8 cellular contexts compared by ENCODE assay signal in genomic region chr2:70340921-70341765, GRCh38.
DNase-seq lines count a peak whose midpoint lies in the region; ATAC-seq and TF ChIP-seq lines count a peak whose summit lies in the region.

No MANE protein-coding gene starts in this region.

- in situ Hi-C loops in T47D (cut with HindIII; ENCODE audit: low pct_unique_long_range_greater_than_20kb, low sequenced_read_pairs): no loop called here

- ATAC-seq in HG02884 (IDR thresholded peaks at IDR 0.05; ENCODE audit: unreplicated experiment): no peak

- peak; percentile 29 for DNase-seq in NCI-H1436 (lab: John Stamatoyannopoulos, UW)
- DNase-seq in NCI-H1436 treated with DMSO at 0.1 percent for 48 hours (lab: John Stamatoyannopoulos, UW): no peak
- no peak for DNase-seq in LNCaP clone FGC (ENCODE audit: low read depth)
- DNase-seq in SKM-1 (lab: John Stamatoyannopoulos, UW; ENCODE audit: unreplicated experiment): peak; percentile 14
- DNase-seq in T47D (ENCODE audit: low read depth in 1 of 2, low spot score in 1 of 2): peak; percentile 67 to 70
- peak; percentile 76 for DNase-seq in inferior parietal cortex (ENCODE audit: extremely low spot score)
- peak; percentile 11 for DNase-seq in stimulated activated CD4-positive, alpha-beta T cell treated with anti-CD3 and anti-CD28 coated beads, Interleukin-2, amount 100 ng/mL, for 4 hours (ENCODE audit: low read depth)

- no peak overlapping the region for H3K4me3 ChIP-seq in LNCaP clone FGC (ENCODE audit: low read depth, low read length)

- peak; percentile 71 for TF ChIP-seq CTCF in LNCaP clone FGC (IDR thresholded peaks at IDR 0.05; ENCODE audit: control insufficient read depth, extremely low read depth, insufficient read depth)

Comparison
In these comparisons a context has a peak if more than half of its experiments do, and no peak if none do; other contexts are left out.
1. DNase-seq: peak in NCI-H1436 (single experiment), SKM-1 (single experiment), T47D (2 of 2), inferior parietal cortex (single experiment) and stimulated activated CD4-positive, alpha-beta T cell treated with anti-CD3 and anti-CD28 coated beads, Interleukin-2, amount 100 ng/mL, for 4 hours (single experiment); none in NCI-H1436 treated with DMSO at 0.1 percent for 48 hours (single experiment) and LNCaP clone FGC (single experiment).